Comparison of ENCODE assay signal across 9 cellular contexts in the genomic region with DNA sequence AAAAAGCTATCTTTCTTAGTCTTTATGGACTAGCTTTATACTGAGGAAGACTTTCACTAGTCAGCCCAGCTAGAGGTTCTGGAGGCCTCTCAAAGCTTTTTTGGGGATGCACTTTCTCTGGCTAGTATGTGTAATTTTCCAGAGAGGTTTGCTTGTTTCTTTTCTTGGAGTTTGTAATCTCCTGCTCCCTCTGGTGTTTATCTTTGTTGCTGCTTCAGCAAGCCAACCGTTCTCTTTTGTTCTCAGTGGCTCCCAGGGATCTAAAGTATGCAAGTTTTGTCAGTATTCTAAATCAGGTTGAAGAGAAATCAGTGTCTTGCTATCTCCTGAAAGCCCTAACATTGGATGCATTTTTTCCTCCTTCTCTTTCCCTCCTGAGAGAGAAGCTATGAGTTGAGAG.
A peak's percentile ranks its signal among the peaks of the same experiment; 100 is the strongest.
DNase-seq lines count a peak whose midpoint lies in the region; ATAC-seq and TF ChIP-seq lines count a peak whose summit lies in the region.
"Had no signal": no experiment of that assay in that cellular context is flagged by ENCODE, and none has a peak within 500 bp of the region (broad histone marks: within the 10 kb centered on the region; RNA-seq: fewer than 3 reads in every experiment).

No MANE protein-coding gene starts in this region.

- no TSS peak for BruUV-seq in IMR-90 (replicated peaks; lab: Mats Ljungman, UMichigan)

- no peak overlapping the region for H2AFZ ChIP-seq in IMR-90 (replicated peaks; ENCODE audit: low read length, poor library complexity)

- no peak overlapping the region for H2AK5ac ChIP-seq in IMR-90 (ENCODE audit: low read depth, low read length)

- no peak overlapping the region for H2BK120ac ChIP-seq in IMR-90 (ENCODE audit: low read depth, low read length)

- H3K9me3 ChIP-seq in IMR-90 (ENCODE audit: control insufficient read depth, insufficient read depth, low read length) (no peaks in the 10 kb centered on the region), suprapubic skin (no peaks in the 10 kb centered on the region)

- H4K8ac ChIP-seq in IMR-90 (ENCODE audit: low read depth in 2 of 2, low read length in 2 of 2) = no peak overlapping the region

- ATAC-seq in IMR-90 (ENCODE audit: low read depth) (peak; percentile 51; the same call in 1 of the 2 replicates), GM21367 (IDR thresholded peaks at IDR 0.05; ENCODE audit: unreplicated experiment) (no peak), HG03442 (IDR thresholded peaks at IDR 0.05; ENCODE audit: unreplicated experiment) (no peak)

- no peaks in the 10 kb centered on the region for H3K27me3 ChIP-seq in IMR-90 (ENCODE audit: control insufficient read depth, insufficient read depth, low read length)
- no peaks in the 10 kb centered on the region for H3K27me3 ChIP-seq in suprapubic skin

- CTCF ChIA-PET in IMR-90 (lab: Yijun Ruan, JAX) = interaction anchor here (0.6 to 2.6 kb wide), 6 partner anchors 11 to 387 kb away, joined by 3 to 10 read pairs (median 4); no protein-coding TSS in a partner anchor

- no peak for TF ChIP-seq EP300 in suprapubic skin (IDR thresholded peaks at IDR 0.05)

- H2BK5ac ChIP-seq in IMR-90 (ENCODE audit: low read depth, low read length, poor library complexity, severe bottlenecking) = no peak overlapping the region

- in situ Hi-C loops in Caki2 (cut with HindIII; ENCODE audit: low pct_unique_long_range_greater_than_20kb, low sequenced_read_pairs) = no loop called here
- in situ Hi-C loops in IMR-90 (cut with MboI; ENCODE audit: low sequenced_read_pairs) = loop anchor here (10.0 kb wide), 1 partner anchor 183 kb away; no protein-coding TSS in a partner anchor
- in situ Hi-C loops in astrocyte of the cerebellum (cut with HindIII; ENCODE audit: low sequenced_read_pairs) = loop anchor here (25.0 kb wide), 1 partner anchor 171 kb away; no protein-coding TSS in a partner anchor

- H3K56ac ChIP-seq in IMR-90 (ENCODE audit: extremely low read depth, insufficient read depth, low read length) = no peak overlapping the region

- intact Hi-C loops in IMR-90 (cut with micrococcal nuclease) = loop anchor here (5.0 kb wide), 3 partner anchors 166 to 281 kb away; no protein-coding TSS in a partner anchor
- intact Hi-C loops in activated T-helper 2 cell treated with anti-CD3 and anti-CD28 coated beads, Interferon-gamma antibody, Interleukin-2, Interleukin-4, amounts not matched to agents 10 μg/mL and 5 μg/mL and 100 μg/mL, durations not matched to agents 14 hours and 24 hours and 36 hours (cut with micrococcal nuclease) = loop anchor here (10.0 kb wide), 1 partner anchor 183 kb away; no protein-coding TSS in a partner anchor

- no peak overlapping the region for H4K5ac ChIP-seq in IMR-90 (ENCODE audit: low read depth, low read length)

- no CpG with 5 or more reads among the region's 1 CpG for WGBS in IMR-90 (ENCODE audit: extremely low coverage in 2 of 2, insufficient read length in 1 of 2), 2 experiments
- 4% methylated on average over 1 of the region's 1 CpG for WGBS in suprapubic skin

- no peak overlapping the region for H3K18ac ChIP-seq in IMR-90 (ENCODE audit: low read depth, low read length)

- TF ChIP-seq POLR2A in IMR-90 (IDR thresholded peaks at IDR 0.05; ENCODE audit: low read depth, low read length) (no peak), suprapubic skin (IDR thresholded peaks at IDR 0.05) (no peak)

- no peak overlapping the region for H3K4me2 ChIP-seq in IMR-90 (ENCODE audit: low read depth, low read length)

- H3K9ac ChIP-seq in IMR-90 (ENCODE audit: low read depth, low read length) = no peak overlapping the region

- H3K4ac ChIP-seq in IMR-90 (ENCODE audit: low read depth, low read length) = no peak overlapping the region

- H3K27ac ChIP-seq in IMR-90 (ENCODE audit: insufficient read depth, low read length) (no peak overlapping the region), suprapubic skin (no peak overlapping the region)

- H2AK9ac ChIP-seq in IMR-90 (replicated peaks; ENCODE audit: low read depth, low read length, poor library complexity) = no peak overlapping the region

- no peak overlapping the region for H3K4me3 ChIP-seq in IMR-90 (ENCODE audit: insufficient read depth, low read depth, low read length)
- H3K4me3 ChIP-seq in astrocyte of the cerebellum (ENCODE audit: low read depth, low read length) = no peak overlapping the region
- no peak overlapping the region for H3K4me3 ChIP-seq in suprapubic skin

- TF ChIP-seq CTCF in IMR-90 (conservative IDR thresholded peaks at IDR 0.05; ENCODE audit: low read depth, low read length) (peak; percentile 51), astrocyte of the cerebellum (IDR thresholded peaks at IDR 0.05; ENCODE audit: low read depth, low read length, missing control alignments) (peak; percentile 79), suprapubic skin (IDR thresholded peaks at IDR 0.05) (peak in 1 of 2 donors; percentile 20)

- DNase-seq in Caki2 (ENCODE audit: low read depth) (peak; percentile 10), IMR-90 (peak; percentile 29), astrocyte of the cerebellum (ENCODE audit: low read depth) (peak; percentile 42), medulla oblongata (ENCODE audit: extremely low spot score) (peak; percentile 37), suprapubic skin (ENCODE audit: low spot score in 2 of 2) (no peak)
- DNase-seq in activated T-helper 2 cell treated with anti-CD3 and anti-CD28 coated beads, Interferon-gamma antibody, Interleukin-2, Interleukin-4, amounts not matched to agents 10 μg/mL and 5 μg/mL and 100 μg/mL, durations not matched to agents 14 hours and 24 hours and 36 hours (ENCODE audit: low spot score) = no peak
- DNase-seq: NCI-H2029 treated with DMSO at 0.1 percent for 48 hours had no signal

- H3K27ac Mint-ChIP-seq in activated T-helper 2 cell treated with anti-CD3 and anti-CD28 coated beads, Interferon-gamma antibody, Interleukin-2, Interleukin-4, amounts not matched to agents 10 μg/mL and 5 μg/mL and 100 μg/mL, durations not matched to agents 14 hours and 24 hours and 36 hours = no peak overlapping the region

- H3K4me1 ChIP-seq in IMR-90 (ENCODE audit: control insufficient read depth, insufficient read depth, low read length) (no peaks in the 10 kb centered on the region), suprapubic skin (no peaks in the 10 kb centered on the region)

- H3K36me3 ChIP-seq in IMR-90 (ENCODE audit: control insufficient read depth, insufficient read depth, low read length) (no peaks in the 10 kb centered on the region), suprapubic skin (no peaks in the 10 kb centered on the region)

- H3K4me3 Mint-ChIP-seq in activated T-helper 2 cell treated with anti-CD3 and anti-CD28 coated beads, Interferon-gamma antibody, Interleukin-2, Interleukin-4, amounts not matched to agents 10 μg/mL and 5 μg/mL and 100 μg/mL, durations not matched to agents 14 hours and 24 hours and 36 hours (ENCODE audit: low read depth) = no peak overlapping the region

- H3K36me3 Mint-ChIP-seq in activated T-helper 2 cell treated with anti-CD3 and anti-CD28 coated beads, Interferon-gamma antibody, Interleukin-2, Interleukin-4, amounts not matched to agents 10 μg/mL and 5 μg/mL and 100 μg/mL, durations not matched to agents 14 hours and 24 hours and 36 hours (ENCODE audit: low read depth) = no peaks in the 10 kb centered on the region

- POLR2A ChIA-PET in IMR-90 (lab: Charles Lee; ENCODE audit: unreplicated experiment) = no interaction called here

- H2BK20ac ChIP-seq in IMR-90 (ENCODE audit: low read depth, low read length) = no peak overlapping the region

- no peak overlapping the region for H4K91ac ChIP-seq in IMR-90 (ENCODE audit: insufficient read depth, low read depth, low read length)

- no peaks in the 10 kb centered on the region for H3K4me1 Mint-ChIP-seq in activated T-helper 2 cell treated with anti-CD3 and anti-CD28 coated beads, Interferon-gamma antibody, Interleukin-2, Interleukin-4, amounts not matched to agents 10 μg/mL and 5 μg/mL and 100 μg/mL, durations not matched to agents 14 hours and 24 hours and 36 hours (ENCODE audit: low read depth)

- H3K9me1 ChIP-seq in IMR-90 (ENCODE audit: insufficient read depth, low read length) = no peaks in the 10 kb centered on the region

- peak; percentile 52 for TF ChIP-seq RAD21 in IMR-90 (IDR thresholded peaks at IDR 0.05; ENCODE audit: low read length)

- no peak overlapping the region for H3K23ac ChIP-seq in IMR-90 (ENCODE audit: low read depth, low read length)

- dilution Hi-C loops in IMR-90 (cut with HindIII; ENCODE audit: low sequenced_read_pairs, unreplicated experiment) = no loop called here

- no peak overlapping the region for H2BK15ac ChIP-seq in IMR-90 (ENCODE audit: low read depth, low read length)

- H3K27me3 Mint-ChIP-seq in activated T-helper 2 cell treated with anti-CD3 and anti-CD28 coated beads, Interferon-gamma antibody, Interleukin-2, Interleukin-4, amounts not matched to agents 10 μg/mL and 5 μg/mL and 100 μg/mL, durations not matched to agents 14 hours and 24 hours and 36 hours (ENCODE audit: low read depth) = no peaks in the 10 kb centered on the region

- no peaks in the 10 kb centered on the region for H3K79me1 ChIP-seq in IMR-90 (ENCODE audit: low read depth in 1 of 2, low read length in 2 of 2)

- H3K14ac ChIP-seq in IMR-90 (replicated peaks; ENCODE audit: low read depth, low read length) = no peak overlapping the region

- H3K9me3 Mint-ChIP-seq in activated T-helper 2 cell treated with anti-CD3 and anti-CD28 coated beads, Interferon-gamma antibody, Interleukin-2, Interleukin-4, amounts not matched to agents 10 μg/mL and 5 μg/mL and 100 μg/mL, durations not matched to agents 14 hours and 24 hours and 36 hours = no peaks in the 10 kb centered on the region

- H4K20me1 ChIP-seq in IMR-90 (ENCODE audit: insufficient read depth, low read length) = no peaks in the 10 kb centered on the region

TF ChIP-seq in IMR-90, 13 proteins besides CTCF, POLR2A, EP300 and RAD21:
- peak; percentile 64 for TF ChIP-seq SMC3 (IDR thresholded peaks at IDR 0.05; ENCODE audit: low read depth, low read length)
- TF ChIP-seq, protein P1, sequence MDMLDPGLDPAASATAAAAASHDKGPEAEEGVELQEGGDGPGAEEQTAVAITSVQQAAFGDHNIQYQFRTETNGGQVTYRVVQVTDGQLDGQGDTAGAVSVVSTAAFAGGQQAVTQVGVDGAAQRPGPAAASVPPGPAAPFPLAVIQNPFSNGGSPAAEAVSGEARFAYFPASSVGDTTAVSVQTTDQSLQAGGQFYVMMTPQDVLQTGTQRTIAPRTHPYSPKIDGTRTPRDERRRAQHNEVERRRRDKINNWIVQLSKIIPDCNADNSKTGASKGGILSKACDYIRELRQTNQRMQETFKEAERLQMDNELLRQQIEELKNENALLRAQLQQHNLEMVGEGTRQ (IDR thresholded peaks at IDR 0.05; ENCODE audit: low read depth, low read length) = no peak
TF ChIP-seq in IMR-90: peak in this region for 1.

Comparison
In these comparisons a context has a peak if more than half of its experiments do, and no peak if none do; other contexts are left out.
1. DNase-seq: peak in Caki2 (single experiment), IMR-90 (single experiment), astrocyte of the cerebellum (single experiment) and medulla oblongata (single experiment); none in suprapubic skin (0 of 2) and activated T-helper 2 cell treated with anti-CD3 and anti-CD28 coated beads, Interferon-gamma antibody, Interleukin-2, Interleukin-4, amounts not matched to agents 10 μg/mL and 5 μg/mL and 100 μg/mL, durations not matched to agents 14 hours and 24 hours and 36 hours (single experiment).